Comparison of ENCODE assay signal across 8 cellular contexts in the genomic region with DNA sequence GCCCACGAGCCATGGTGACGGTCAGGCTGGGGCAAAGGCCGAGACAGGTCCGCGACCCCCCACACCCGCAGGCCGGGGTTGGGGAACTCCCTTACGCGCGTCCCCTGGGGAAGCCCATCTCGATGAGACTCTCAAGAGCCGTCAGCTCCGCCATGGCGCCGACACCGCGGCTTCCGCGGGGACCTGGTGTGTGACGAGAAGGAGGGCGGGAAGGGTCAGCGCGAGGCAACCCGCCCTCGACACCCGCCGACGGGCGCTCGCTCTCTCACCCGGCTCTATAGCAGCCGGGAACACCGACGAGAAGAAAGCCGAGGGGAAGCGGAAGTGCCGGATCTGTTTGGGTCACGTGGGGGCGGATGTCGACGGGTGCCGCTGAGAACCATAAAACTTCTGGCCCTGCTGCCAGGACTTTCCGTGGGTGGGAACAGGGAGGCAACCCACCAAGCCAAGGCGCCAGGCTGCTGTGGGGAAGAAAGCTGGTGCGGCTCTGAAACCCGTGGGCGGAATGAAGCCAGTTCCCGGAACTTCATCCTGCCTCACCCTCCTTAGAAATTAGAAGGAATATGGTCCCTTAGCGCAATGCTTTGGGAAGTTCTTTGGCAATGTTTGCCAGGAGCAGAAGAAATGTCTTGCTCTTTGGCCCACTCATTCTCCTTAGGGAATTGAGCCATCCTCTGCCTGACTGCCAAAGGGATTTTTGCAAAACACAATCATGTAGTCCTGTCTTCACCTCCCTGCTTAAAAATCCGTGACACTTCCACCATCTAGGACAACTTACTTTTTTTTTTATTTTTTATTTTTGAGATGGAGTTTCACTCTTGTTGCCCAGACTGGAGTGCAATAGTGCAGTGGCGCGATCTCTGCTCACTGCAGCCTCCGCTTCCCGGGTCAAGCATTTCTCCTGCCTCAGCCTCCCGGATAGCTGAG. TPM values are rescaled to one million over a fixed set of nuclear protein-coding genes. Genes with fewer than 3 reads are reported as not detected.
A peak's percentile ranks its signal among the peaks of the same experiment; 100 is the strongest.
DNase-seq lines count a peak whose midpoint lies in the region; ATAC-seq and TF ChIP-seq lines count a peak whose summit lies in the region.

UBXN1 (minus strand) TSS at position 304 of the 927 bp plus-strand sequence; CDS start at position 154, 150 bp downstream.

- H3F3A ChIP-seq in MM.1S (ENCODE audit: insufficient read depth, low read length) = peaks cover 10% of the 10 kb centered on the region; the same call in 1 of the 2 replicates

- no peak for TF ChIP-seq CTCF in MM.1S (IDR thresholded peaks at IDR 0.05; ENCODE audit: low read length)
- peak; percentile 1 for TF ChIP-seq CTCF in foreskin keratinocyte (conservative IDR thresholded peaks at IDR 0.05)

- H3K27ac ChIP-seq in MM.1S (ENCODE audit: low read length) = peak within 1 kb of the TSS; percentile 47; the same call in 1 of the 2 replicates
- peak within 1 kb of the TSS; percentile 59 for H3K27ac ChIP-seq in SJSA1
- H3K27ac ChIP-seq in foreskin keratinocyte = peak within 1 kb of the TSS; percentile 75

- DNase-seq in COLO829 (ENCODE audit: low spot score) (peak; percentile 90), MM.1S (peak; percentile 87), SJSA1 (ENCODE audit: low read depth in 1 of 2, low spot score in 2 of 2) (peak; percentile 88 to 94), foreskin keratinocyte (peak; percentile 47 to 74), stromal cell of bone marrow (ENCODE audit: low read depth) (peak; percentile 91)
- peak; percentile 81 for DNase-seq in activated gamma-delta T cell treated with anti-CD3 and anti-CD28 coated beads, Interleukin-2, amount 50 U/mL, for 16 hours (ENCODE audit: low read depth)

- H2AFZ ChIP-seq in MM.1S (ENCODE audit: low read length) = peak within 1 kb of the TSS; percentile 97
- H2AFZ ChIP-seq in neuron (ENCODE audit: low read depth, low read length) = peak within 1 kb of the TSS; percentile 27

- H3K4me2 ChIP-seq in MM.1S (ENCODE audit: low read depth, low read length) = peak within 1 kb of the TSS; percentile 93

- H4K20me1 ChIP-seq in MM.1S (ENCODE audit: insufficient read depth, low read length) = no peaks in the 10 kb centered on the region

- ATAC-seq in GM21717 (IDR thresholded peaks at IDR 0.05; ENCODE audit: unreplicated experiment) = peak; percentile 54
- peak; percentile 71 for ATAC-seq in foreskin keratinocyte

- H3K79me2 ChIP-seq in MM.1S (ENCODE audit: low read length) = peaks cover 38% of the 10 kb centered on the region

- H3K4me1 ChIP-seq in MM.1S (ENCODE audit: low read length) = peaks cover 10% of the 10 kb centered on the region; the same call in 1 of the 2 replicates
- peaks cover 20% of the 10 kb centered on the region for H3K4me1 ChIP-seq in SJSA1 (replicated peaks)
- H3K4me1 ChIP-seq in foreskin keratinocyte = peaks cover 5% of the 10 kb centered on the region
- peaks cover 22% of the 10 kb centered on the region for H3K4me1 ChIP-seq in neuron (ENCODE audit: insufficient read depth, low read length)

- H3K9me2 ChIP-seq in MM.1S (replicated peaks; ENCODE audit: insufficient read depth, low read length) = no peaks in the 10 kb centered on the region

- peak within 1 kb of the TSS; percentile 90 for H3K9ac ChIP-seq in MM.1S (ENCODE audit: low read length)

- H3K36me3 ChIP-seq in MM.1S (replicated peaks; ENCODE audit: insufficient read depth, low read length) (no peaks in the 10 kb centered on the region; the same call in none of the 2 replicates), SJSA1 (peaks cover 41% of the 10 kb centered on the region), neuron (ENCODE audit: insufficient read depth, low read length) (peaks cover 22% of the 10 kb centered on the region)

- H3K4me3 ChIP-seq in MM.1S (ENCODE audit: low read length) (peak within 1 kb of the TSS; percentile 98), SJSA1 (peak within 1 kb of the TSS; percentile 90), neuron (ENCODE audit: low read length) (peak within 1 kb of the TSS; percentile 79)

- no peaks in the 10 kb centered on the region for H3K27me3 ChIP-seq in MM.1S (replicated peaks; ENCODE audit: insufficient read depth, low read length)
- no peaks in the 10 kb centered on the region for H3K27me3 ChIP-seq in SJSA1 (replicated peaks)
- no peaks in the 10 kb centered on the region for H3K27me3 ChIP-seq in foreskin keratinocyte
- no peaks in the 10 kb centered on the region for H3K27me3 ChIP-seq in neuron (ENCODE audit: insufficient read depth, low read length)

- H3K9me3 ChIP-seq in MM.1S (replicated peaks; ENCODE audit: insufficient read depth, low read length) (no peaks in the 10 kb centered on the region), SJSA1 (replicated peaks) (no peaks in the 10 kb centered on the region), neuron (ENCODE audit: low read length) (no peaks in the 10 kb centered on the region)

RNA-seq across cellular contexts. Expression of gene UBXN1, which starts in this region (rescaled TPM):
- total RNA-seq in SJSA1 (2014; rRNA removed; shearing (Covaris generic)) = 162 and 208 TPM in 2 replicates
- total RNA-seq in foreskin keratinocyte = 75.7 and 89.8 TPM in 2 replicates
- polyA plus RNA-seq in foreskin keratinocyte = 146 and 150 TPM in 2 replicates

Comparison
In these comparisons a context has a peak if more than half of its experiments do, and no peak if none do; other contexts are left out.
1. Peak in every context shown above with its lines: DNase-seq, ATAC-seq, H3K4me3 ChIP-seq and H3K27ac ChIP-seq.